11 cellular contexts compared by ENCODE assay signal in genomic region chr9:96025995-96026572, GRCh38.
DNase-seq lines count a peak whose midpoint lies in the region; ATAC-seq and TF ChIP-seq lines count a peak whose summit lies in the region.
"Had no signal": no experiment of that assay in that cellular context is flagged by ENCODE, and none has a peak within 500 bp of the region (broad histone marks: within the 10 kb centered on the region; RNA-seq: fewer than 3 reads in every experiment).

No MANE protein-coding gene starts in this region.

- TF ChIP-seq CTCF in endodermal cell (conservative IDR thresholded peaks at IDR 0.05) (peak; percentile 86), Caco-2 (IDR thresholded peaks at IDR 0.05; ENCODE audit: insufficient read depth in 1 of 2, low read depth in 1 of 2, low read length in 1 of 2, severe bottlenecking in 1 of 2, unreplicated experiment in 1 of 2) (no peak)

- peaks cover 0 to 4% (median 0%) of the 10 kb centered on the region in 8 donors for H3K9me3 Mint-ChIP-seq in CD4-positive, alpha-beta memory T cell
- H3K9me3 Mint-ChIP-seq in endodermal cell (no peaks in the 10 kb centered on the region), Caco-2 (ENCODE audit: unreplicated experiment) (peaks cover 11% of the 10 kb centered on the region)
- H3K9me3 Mint-ChIP-seq in naive thymus-derived CD8-positive, alpha-beta T cell = peaks cover 0 to 10% (median 0%) of the 10 kb centered on the region in 9 donors

- peak overlapping the region in 3 of 7 donors; percentile 10 to 22 (median 18) for H3K27ac Mint-ChIP-seq in CD4-positive, alpha-beta memory T cell
- no peak overlapping the region for H3K27ac Mint-ChIP-seq in endodermal cell
- peak overlapping the region in 9 of 10 donors; percentile 3 to 92 (median 60) for H3K27ac Mint-ChIP-seq in naive thymus-derived CD8-positive, alpha-beta T cell
- no peak overlapping the region for H3K27ac Mint-ChIP-seq in Caco-2 (ENCODE audit: unreplicated experiment)

- peaks cover 22 to 62% (median 41%) of the 10 kb centered on the region in 4 donors for H3K4me1 Mint-ChIP-seq in CD4-positive, alpha-beta memory T cell
- H3K4me1 Mint-ChIP-seq in endodermal cell = peaks cover 13% of the 10 kb centered on the region
- H3K4me1 Mint-ChIP-seq in naive thymus-derived CD8-positive, alpha-beta T cell = peaks cover 39 to 68% (median 46%) of the 10 kb centered on the region in 4 donors
- no peaks in the 10 kb centered on the region for H3K4me1 Mint-ChIP-seq in Caco-2 (ENCODE audit: low read depth, unreplicated experiment)

- H3K27me3 ChIP-seq in CD4-positive, alpha-beta memory T cell (ENCODE audit: insufficient read depth, low read length) = no peaks in the 10 kb centered on the region
- peaks cover 76% of the 10 kb centered on the region for H3K27me3 ChIP-seq in H7 (ENCODE audit: control insufficient read depth, insufficient read depth, low read length)
- peaks cover 76% of the 10 kb centered on the region for H3K27me3 ChIP-seq in endodermal cell (ENCODE audit: control insufficient read depth, insufficient read depth, low read length, poor library complexity, severe bottlenecking)
- H3K27me3 ChIP-seq in Caco-2 (replicated peaks; ENCODE audit: control insufficient read depth, insufficient read depth, low read length) = no peaks in the 10 kb centered on the region

- H3K36me3 Mint-ChIP-seq in CD4-positive, alpha-beta memory T cell = peaks cover 0 to 7% of the 10 kb centered on the region in 2 donors
- H3K36me3 Mint-ChIP-seq in endodermal cell (ENCODE audit: low read depth) = no peaks in the 10 kb centered on the region
- H3K36me3 Mint-ChIP-seq in naive thymus-derived CD8-positive, alpha-beta T cell = peaks cover 0 to 4% (median 0%) of the 10 kb centered on the region in 3 donors
- no peaks in the 10 kb centered on the region for H3K36me3 Mint-ChIP-seq in Caco-2 (ENCODE audit: insufficient read depth, unreplicated experiment)

- no peak overlapping the region for H3K27ac ChIP-seq in CD4-positive, alpha-beta memory T cell (ENCODE audit: low read depth, low read length)
- no peak overlapping the region for H3K27ac ChIP-seq in endodermal cell (ENCODE audit: low read depth, low read length)
- H3K27ac ChIP-seq: neutrophil had no signal

- no peak overlapping the region for H3K9ac ChIP-seq in endodermal cell (ENCODE audit: extremely low read depth, low read length, poor library complexity, severe bottlenecking)

- no TSS peak for BruUV-seq in Caco-2 (replicated peaks; lab: Mats Ljungman, UMichigan)

- intact Hi-C loops in CD4-positive, alpha-beta memory T cell (cut with micrococcal nuclease) = loop anchor here (10.0 kb wide), 1 partner anchor 589 kb away; the partner anchor contains the start of gene CDC14B
- intact Hi-C loops in Caco-2 (cut with micrococcal nuclease; ENCODE audit: unreplicated experiment) = loop anchor here (10.0 kb wide), 1 partner anchor 189 kb away; no protein-coding TSS in a partner anchor

- POLR2A ChIA-PET in CD4-positive, alpha-beta memory T cell (lab: Charles Lee; ENCODE audit: partially characterized antibody) = interaction anchor here (1.3 kb wide), 1 partner anchor 53 kb away, joined by 4 read pairs; no protein-coding TSS in a partner anchor
- POLR2A ChIA-PET in naive thymus-derived CD8-positive, alpha-beta T cell (lab: Charles Lee) = no interaction called here
- POLR2A ChIA-PET in Caco-2 (lab: Charles Lee) = no interaction called here

- H3K4me3 ChIP-seq in CD4-positive, alpha-beta memory T cell (ENCODE audit: low read length in 2 of 2) = no peak overlapping the region
- H3K4me3 ChIP-seq in H7 (ENCODE audit: insufficient read depth, low read depth, low read length) (no peak overlapping the region), endodermal cell (ENCODE audit: low read length) (no peak overlapping the region), Caco-2 (ENCODE audit: low read depth, low read length) (no peak overlapping the region)
- H3K4me3 ChIP-seq: MG63 had no signal

- CTCF ChIA-PET in CD4-positive, alpha-beta memory T cell (lab: Charles Lee; ENCODE audit: partially characterized antibody) = interaction anchor here (1.2 kb wide), 1 partner anchor 12 kb away, joined by 3 read pairs; no protein-coding TSS in a partner anchor
- CTCF ChIA-PET in Caco-2 (lab: Charles Lee) = no interaction called here

- peaks cover 26% of the 10 kb centered on the region for H3K4me1 ChIP-seq in CD4-positive, alpha-beta memory T cell (ENCODE audit: insufficient read depth, low read length)
- H3K4me1 ChIP-seq in endodermal cell (ENCODE audit: control insufficient read depth, insufficient read depth, low read length) (no peaks in the 10 kb centered on the region), Caco-2 (no peaks in the 10 kb centered on the region)

- peak in 1 of 5 donors; percentile 35 for DNase-seq in CD4-positive, alpha-beta memory T cell
- peak; percentile 96 for DNase-seq in H7
- DNase-seq in endodermal cell = peak; percentile 94
- DNase-seq in naive thymus-derived CD8-positive, alpha-beta T cell = no peak
- no peak for DNase-seq in Caco-2
- DNase-seq in stimulated activated naive CD4-positive, alpha-beta T cell (lab: John Stamatoyannopoulos, UW) = no peak
- DNase-seq: foreskin melanocyte, MG63 had no signal

- peaks cover 9 to 14% of the 10 kb centered on the region in 2 donors for H3K27me3 Mint-ChIP-seq in CD4-positive, alpha-beta memory T cell
- H3K27me3 Mint-ChIP-seq in endodermal cell (ENCODE audit: insufficient read depth) = peaks cover 88% of the 10 kb centered on the region
- H3K27me3 Mint-ChIP-seq in naive thymus-derived CD8-positive, alpha-beta T cell = peaks cover 0 to 21% (median 0%) of the 10 kb centered on the region in 5 donors
- H3K27me3 Mint-ChIP-seq in Caco-2 (ENCODE audit: insufficient read depth, unreplicated experiment) = no peaks in the 10 kb centered on the region

- H3K4me3 Mint-ChIP-seq in CD4-positive, alpha-beta memory T cell = peak overlapping the region in 6 of 8 donors; percentile 3 to 63 (median 46)
- H3K4me3 Mint-ChIP-seq in endodermal cell (no peak overlapping the region), Caco-2 (ENCODE audit: unreplicated experiment) (no peak overlapping the region)
- H3K4me3 Mint-ChIP-seq in naive thymus-derived CD8-positive, alpha-beta T cell = peak overlapping the region in 9 of 10 donors; percentile 10 to 87 (median 54)

- no peaks in the 10 kb centered on the region for H3K9me3 ChIP-seq in CD4-positive, alpha-beta memory T cell (ENCODE audit: control insufficient read depth in 1 of 2, low read length in 2 of 2)
- H3K9me3 ChIP-seq in endodermal cell (ENCODE audit: control insufficient read depth, low read length) = no peaks in the 10 kb centered on the region
- H3K9me3 ChIP-seq in Caco-2 = no peaks in the 10 kb centered on the region
- H3K9me3 ChIP-seq: MG63, neutrophil had no signal

- WGBS in endodermal cell (ENCODE audit: insufficient coverage in 1 of 2, insufficient read length in 1 of 2), 2 experiments = 54 to 71% methylated on average over 9 to 34 of the region's 34 CpGs

- ATAC-seq in naive thymus-derived CD8-positive, alpha-beta T cell = no peak
- no peak for ATAC-seq in GM19023 (IDR thresholded peaks at IDR 0.05; ENCODE audit: unreplicated experiment)
- no peak for ATAC-seq in HG02973 (IDR thresholded peaks at IDR 0.05; ENCODE audit: unreplicated experiment)

- H3K36me3 ChIP-seq in CD4-positive, alpha-beta memory T cell (ENCODE audit: insufficient read depth, low read length) = no peaks in the 10 kb centered on the region
- no peaks in the 10 kb centered on the region for H3K36me3 ChIP-seq in H7 (replicated peaks; ENCODE audit: control insufficient read depth, insufficient read depth, low read length)
- H3K36me3 ChIP-seq in endodermal cell (ENCODE audit: control insufficient read depth, insufficient read depth, low read length) = no peaks in the 10 kb centered on the region
- H3K36me3 ChIP-seq in Caco-2 (ENCODE audit: control insufficient read depth, insufficient read depth, low read length) = no peaks in the 10 kb centered on the region
- H3K36me3 ChIP-seq: MG63, neutrophil had no signal

Comparison
In these comparisons a context has a peak if more than half of its experiments do, and no peak if none do; other contexts are left out.
1. DNase-seq: peak in H7 (single experiment) and endodermal cell (single experiment); none in naive thymus-derived CD8-positive, alpha-beta T cell (0 of 10), Caco-2 (0 of 2) and stimulated activated naive CD4-positive, alpha-beta T cell (0 of 6).
2. H3K27ac Mint-ChIP-seq: peak in naive thymus-derived CD8-positive, alpha-beta T cell (9 of 10); none in endodermal cell (single experiment) and Caco-2 (single experiment).
3. H3K4me3 Mint-ChIP-seq: peak in CD4-positive, alpha-beta memory T cell (6 of 8) and naive thymus-derived CD8-positive, alpha-beta T cell (9 of 10); none in endodermal cell (single experiment) and Caco-2 (single experiment).